23 cellular contexts compared by ENCODE assay signal in genomic region chr2:41904459-41904858, GRCh38.
A peak's percentile ranks its signal among the peaks of the same experiment; 100 is the strongest.
DNase-seq lines count a peak whose midpoint lies in the region; TF ChIP-seq lines count a peak whose summit lies in the region.
"Had no signal": no experiment of that assay in that cellular context is flagged by ENCODE, and none has a peak within 500 bp of the region (broad histone marks: within the 10 kb centered on the region; RNA-seq: fewer than 3 reads in every experiment).

No MANE protein-coding gene starts in this region.

- peaks cover 42% of the 10 kb centered on the region for H3K4me1 Mint-ChIP-seq in mesothelial cell of epicardium
- H3K4me1 Mint-ChIP-seq in activated CD4-positive, alpha-beta T cell treated with anti-CD3 and anti-CD28 coated beads, Interleukin-2, amount 10 ng/mL, durations not matched to agents 7 days and 5 days, result no peaks in the 10 kb centered on the region
- H3K4me1 Mint-ChIP-seq: CD14-positive monocyte had no signal

- H3K9me3 ChIP-seq in HEK293 (ENCODE audit: control insufficient read depth, insufficient read depth, low read depth, low read length), result no peaks in the 10 kb centered on the region
- H3K9me3 ChIP-seq: A549; BE2C; BLaER1 treated with 17β-estradiol and CSF1 and Interleukin-3, amounts not matched to agents 10 nM and 100 nM had no signal

- no peaks in the 10 kb centered on the region for H3K36me3 Mint-ChIP-seq in mesothelial cell of epicardium
- no peaks in the 10 kb centered on the region for H3K36me3 Mint-ChIP-seq in activated CD4-positive, alpha-beta T cell treated with anti-CD3 and anti-CD28 coated beads, Interleukin-2, amount 10 ng/mL, durations not matched to agents 7 days and 5 days (ENCODE audit: low read depth)
- H3K36me3 Mint-ChIP-seq: CD14-positive monocyte had no signal

- H3K36me3 ChIP-seq in HEK293 (ENCODE audit: control insufficient read depth in 2 of 2, insufficient read depth in 1 of 2, low read length in 2 of 2), result no peaks in the 10 kb centered on the region
- H3K36me3 ChIP-seq: BE2C; BLaER1 treated with 17β-estradiol and CSF1 and Interleukin-3, amounts not matched to agents 10 nM and 100 nM had no signal

- no peaks in the 10 kb centered on the region for H3K9me3 Mint-ChIP-seq in mesothelial cell of epicardium
- H3K9me3 Mint-ChIP-seq in activated CD4-positive, alpha-beta T cell treated with anti-CD3 and anti-CD28 coated beads, Interleukin-2, amount 10 ng/mL, durations not matched to agents 7 days and 5 days, result no peaks in the 10 kb centered on the region
- H3K9me3 Mint-ChIP-seq: CD4-positive, alpha-beta T cell; CD8-positive, alpha-beta memory T cell; GM23338; H9; HFFc6 had no signal

- no peak overlapping the region for H3K27ac ChIP-seq in HEK293 (ENCODE audit: extremely low read depth, low read depth, low read length)
- peak overlapping the region; percentile 82; the same call in 1 of the 2 replicates for H3K27ac ChIP-seq in VCaP
- H3K27ac ChIP-seq: A549; BLaER1 treated with 17β-estradiol and CSF1 and Interleukin-3, amounts not matched to agents 10 nM and 100 nM had no signal

- no peaks in the 10 kb centered on the region for H3K4me1 ChIP-seq in HEK293 (ENCODE audit: control insufficient read depth, insufficient read depth, low read length)
- H3K4me1 ChIP-seq: BE2C had no signal

- no peak for TF ChIP-seq CTCF in HEK293 (tag by site-specific recombination; IDR thresholded peaks at IDR 0.05)
- TF ChIP-seq CTCF in VCaP (conservative IDR thresholded peaks at IDR 0.05), result no peak
- TF ChIP-seq CTCF in mesothelial cell of epicardium (IDR thresholded peaks at IDR 0.05; ENCODE audit: unreplicated experiment), result no peak

- H3K4me3 Mint-ChIP-seq in mesothelial cell of epicardium, result no peak overlapping the region
- no peak overlapping the region for H3K4me3 Mint-ChIP-seq in activated CD4-positive, alpha-beta T cell treated with anti-CD3 and anti-CD28 coated beads, Interleukin-2, amount 10 ng/mL, durations not matched to agents 7 days and 5 days
- H3K4me3 Mint-ChIP-seq: CD14-positive monocyte; CD4-positive, alpha-beta T cell; CD8-positive, alpha-beta memory T cell; GM23338; H9; HFFc6 had no signal

- DNase-seq in mesothelial cell of epicardium (ENCODE audit: low spot score in 2 of 2, unreplicated experiment in 2 of 2), result no peak
- no peak for DNase-seq in SK-N-DZ (ENCODE audit: low spot score)
- no peak for DNase-seq in activated CD4-positive, alpha-beta T cell treated with anti-CD3 and anti-CD28 coated beads, Interleukin-2, amount 10 ng/mL, durations not matched to agents 7 days and 5 days
- DNase-seq in NCI-H526 treated with DMSO at 0.1 percent for 48 hours (lab: John Stamatoyannopoulos, UW), result no peak
- DNase-seq: 8988T; ACHN; AML-193; BE2C; CD4-positive, alpha-beta T cell; CD8-positive, alpha-beta memory T cell; DMS 273 treated with DMSO at 0.1 percent for 48 hours; DMS79; EL; GDM1; H9; HFFc6 had no signal

- POLR2A ChIA-PET in HEK293 (lab: Yijun Ruan, JAX), result interaction anchor here (0.7 kb wide), 1 partner anchor 185 kb away, joined by 3 read pairs; no protein-coding TSS in a partner anchor
- POLR2A ChIA-PET in activated CD4-positive, alpha-beta T cell treated with anti-CD3 and anti-CD28 coated beads, Interleukin-2, amount 10 ng/mL, durations not matched to agents 7 days and 5 days (lab: Charles Lee), result no interaction called here

- H3K27me3 Mint-ChIP-seq in mesothelial cell of epicardium (ENCODE audit: low read depth), result no peaks in the 10 kb centered on the region
- H3K27me3 Mint-ChIP-seq in activated CD4-positive, alpha-beta T cell treated with anti-CD3 and anti-CD28 coated beads, Interleukin-2, amount 10 ng/mL, durations not matched to agents 7 days and 5 days, result peaks cover 54% of the 10 kb centered on the region

- H3K4me3 ChIP-seq in HEK293 (ENCODE audit: low read depth, low read length), result no peak overlapping the region
- H3K4me3 ChIP-seq: A549; BLaER1 treated with 17β-estradiol and CSF1 and Interleukin-3, amounts not matched to agents 10 nM and 100 nM; GM12878; GM23338 had no signal

- CTCF ChIA-PET in HEK293 (lab: Yijun Ruan, JAX), result no interaction called here
- CTCF ChIA-PET in activated CD4-positive, alpha-beta T cell treated with anti-CD3 and anti-CD28 coated beads, Interleukin-2, amount 10 ng/mL, durations not matched to agents 7 days and 5 days (lab: Charles Lee), result interaction anchor here (1.4 kb wide), 1 partner anchor 10 kb away, joined by 4 read pairs; no protein-coding TSS in a partner anchor

- peak overlapping the region; percentile 44 for H3K27ac Mint-ChIP-seq in mesothelial cell of epicardium
- no peak overlapping the region for H3K27ac Mint-ChIP-seq in activated CD4-positive, alpha-beta T cell treated with anti-CD3 and anti-CD28 coated beads, Interleukin-2, amount 10 ng/mL, durations not matched to agents 7 days and 5 days
- H3K27ac Mint-ChIP-seq: CD14-positive monocyte; CD4-positive, alpha-beta T cell; GM23338; H9; HFFc6 had no signal

TF ChIP-seq in HEK293, 187 proteins besides CTCF, POLR2A, EP300 and RAD21:
- TF ChIP-seq ZNF121 (tag by site-specific recombination; IDR thresholded peaks at IDR 0.05) (peak; percentile 82), ZNF548 (tag by site-specific recombination; IDR thresholded peaks at IDR 0.05) (no peak)
